Comparison of ENCODE assay signal across 8 cellular contexts in genomic region chr14:93906341-93907329, GRCh38.
DNase-seq lines count a peak whose midpoint lies in the region; ATAC-seq and TF ChIP-seq lines count a peak whose summit lies in the region.

No MANE protein-coding gene starts in this region.

- DNase-seq in NCI-H446 (lab: John Stamatoyannopoulos, UW) (peak; percentile 32 to 82), NCI-H446 treated with DMSO at 0.1 percent for 48 hours (lab: John Stamatoyannopoulos, UW) (no peak), NOMO-1 treated with DMSO at 0.1 percent for 48 hours (lab: John Stamatoyannopoulos, UW; ENCODE audit: unreplicated experiment) (peak; percentile 52), activated T-cell treated with anti-CD3 and anti-CD28 coated beads for 4 hours (peak; percentile 24), fibroblast of the conjunctiva (ENCODE audit: low read depth) (peak; percentile 14)

- peak; percentile 71 for TF ChIP-seq CTCF in parathyroid adenoma (IDR thresholded peaks at IDR 0.05)

- no peaks in the 10 kb centered on the region for H3K79me2 ChIP-seq in parathyroid adenoma

- H3K4me3 ChIP-seq in parathyroid adenoma (ENCODE audit: low read depth, low read length) = no peak overlapping the region

- H3K27ac ChIP-seq in parathyroid adenoma = no peak overlapping the region

- no peaks in the 10 kb centered on the region for H3K9me3 ChIP-seq in parathyroid adenoma (ENCODE audit: control insufficient read depth, low read length)

- H3K36me3 ChIP-seq in parathyroid adenoma (ENCODE audit: control insufficient read depth, insufficient read depth, low read length) = no peaks in the 10 kb centered on the region

- no peaks in the 10 kb centered on the region for H3K27me3 ChIP-seq in parathyroid adenoma (ENCODE audit: control insufficient read depth, insufficient read depth, low read length)

- ATAC-seq in HG03521 (IDR thresholded peaks at IDR 0.05; ENCODE audit: unreplicated experiment) (peak; percentile 67), HG03469 (IDR thresholded peaks at IDR 0.05; ENCODE audit: unreplicated experiment) (no peak)

- no peaks in the 10 kb centered on the region for H3K4me1 ChIP-seq in parathyroid adenoma

- no peak overlapping the region for H3K4me2 ChIP-seq in parathyroid adenoma (ENCODE audit: low read length)

- H3K9ac ChIP-seq in parathyroid adenoma = no peak overlapping the region

- peak overlapping the region; percentile 68 for H2AFZ ChIP-seq in parathyroid adenoma
